ENCODE assay signal across 14 cellular contexts in the genomic region with DNA sequence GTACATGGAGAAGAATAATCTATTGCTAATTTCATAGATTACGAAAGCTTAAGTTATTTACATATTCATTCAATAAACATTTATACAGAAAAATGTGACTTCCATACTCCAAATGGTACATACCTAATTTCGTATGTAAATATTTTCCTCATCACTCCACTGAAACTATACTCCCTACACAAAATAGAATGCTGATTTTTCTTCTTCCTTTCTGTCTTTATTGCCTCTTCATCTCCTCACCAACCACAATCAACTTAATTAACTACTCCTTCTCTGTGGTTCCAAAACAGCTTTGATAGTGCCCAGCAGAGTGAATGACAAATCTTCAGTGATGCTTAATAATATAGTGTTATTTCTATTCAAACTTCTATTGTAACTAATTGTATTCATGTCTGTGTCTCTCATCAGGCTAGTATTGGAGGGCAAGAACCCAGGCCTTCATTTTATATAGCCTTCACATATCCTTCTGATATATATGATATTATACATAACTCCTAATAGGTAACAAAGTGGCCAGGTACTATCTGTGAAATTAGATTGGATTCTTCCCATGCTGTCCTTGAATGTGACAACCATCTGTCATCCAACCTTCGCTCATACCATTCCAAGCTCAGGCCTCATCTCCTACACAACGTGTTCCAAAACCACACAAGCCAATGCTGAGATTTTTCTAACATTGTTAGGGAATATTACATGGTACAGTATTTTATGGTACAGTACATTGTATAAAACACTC. TPM values are rescaled to one million over a fixed set of nuclear protein-coding genes. Genes with fewer than 3 reads are reported as not detected.
DNase-seq lines count a peak whose midpoint lies in the region; ATAC-seq and TF ChIP-seq lines count a peak whose summit lies in the region.
"Had no signal": no experiment of that assay in that cellular context is flagged by ENCODE, and none has a peak within 500 bp of the region (broad histone marks: within the 10 kb centered on the region; RNA-seq: fewer than 3 reads in every experiment).

No MANE protein-coding gene starts in this region.

- TF ChIP-seq CTCF in ascending aorta (IDR thresholded peaks at IDR 0.05), result no peak
- no peak for TF ChIP-seq CTCF in GM10248 (IDR thresholded peaks at IDR 0.05; ENCODE audit: control extremely low read depth, extremely low read depth, low read depth, missing control alignments)

- no peaks in the 10 kb centered on the region for H3K9me3 Mint-ChIP-seq in stimulated activated naive CD8-positive, alpha-beta T cell treated with anti-CD3 and anti-CD28 coated beads, Interleukin-15, Interleukin-2, amounts not matched to agents 100 ng/mL and 50 ng/mL, for 24 hours
- H3K9me3 Mint-ChIP-seq in stimulated activated naive CD8-positive, alpha-beta T cell treated with anti-CD3 and anti-CD28 coated beads, Interleukin-15, amount 100 ng/mL, for 72 hours, result no peaks in the 10 kb centered on the region

- peaks cover 13 to 23% of the 10 kb centered on the region in 2 donors for H3K4me1 ChIP-seq in ascending aorta
- peaks cover 53% of the 10 kb centered on the region for H3K4me1 ChIP-seq in muscle layer of colon (ENCODE audit: insufficient read depth, low read length)

- H3K4me3 Mint-ChIP-seq in stimulated activated naive CD8-positive, alpha-beta T cell treated with anti-CD3 and anti-CD28 coated beads, Interleukin-15, Interleukin-2, amounts not matched to agents 100 ng/mL and 50 ng/mL, for 24 hours, result no peak overlapping the region
- H3K4me3 Mint-ChIP-seq in stimulated activated naive CD8-positive, alpha-beta T cell treated with anti-CD3 and anti-CD28 coated beads, Interleukin-15, amount 100 ng/mL, for 72 hours, result no peak overlapping the region
- H3K4me3 Mint-ChIP-seq: activated naive CD8-positive, alpha-beta T cell treated with anti-CD3 and anti-CD28 coated beads, Interleukin-2, amount 10 ng/mL, durations not matched to agents 7 days and 5 days had no signal

- H3K4me1 Mint-ChIP-seq in stimulated activated naive CD8-positive, alpha-beta T cell treated with anti-CD3 and anti-CD28 coated beads, Interleukin-15, Interleukin-2, amounts not matched to agents 100 ng/mL and 50 ng/mL, for 24 hours (ENCODE audit: low read depth), result peaks cover 88% of the 10 kb centered on the region
- peaks cover 74% of the 10 kb centered on the region for H3K4me1 Mint-ChIP-seq in stimulated activated naive CD8-positive, alpha-beta T cell treated with anti-CD3 and anti-CD28 coated beads, Interleukin-15, amount 100 ng/mL, for 72 hours

- CTCF ChIA-PET in GM10248 (lab: Yijun Ruan, JAX), result interaction anchor here (1.3 to 3.0 kb wide), 4 partner anchors 9 to 25 kb away, joined by 3 to 12 read pairs (median 7); no protein-coding TSS in a partner anchor

- POLR2A ChIA-PET in GM10248 (lab: Yijun Ruan, JAX), result no interaction called here

- H3K9ac ChIP-seq in muscle layer of colon (ENCODE audit: low read length), result no peak overlapping the region

- H3K9me3 ChIP-seq in ascending aorta, result no peaks in the 10 kb centered on the region
- H3K9me3 ChIP-seq in muscle layer of colon (ENCODE audit: low read length), result no peaks in the 10 kb centered on the region
- H3K9me3 ChIP-seq: uterus had no signal

- peaks cover 15% of the 10 kb centered on the region for H3K36me3 Mint-ChIP-seq in stimulated activated naive CD8-positive, alpha-beta T cell treated with anti-CD3 and anti-CD28 coated beads, Interleukin-15, Interleukin-2, amounts not matched to agents 100 ng/mL and 50 ng/mL, for 24 hours (ENCODE audit: low read depth)

- no peaks in the 10 kb centered on the region for H3K36me3 ChIP-seq in ascending aorta
- H3K36me3 ChIP-seq in muscle layer of colon (ENCODE audit: insufficient read depth, low read length), result no peaks in the 10 kb centered on the region
- H3K36me3 ChIP-seq: uterus had no signal

- no peaks in the 10 kb centered on the region for H3K27me3 Mint-ChIP-seq in stimulated activated naive CD8-positive, alpha-beta T cell treated with anti-CD3 and anti-CD28 coated beads, Interleukin-15, Interleukin-2, amounts not matched to agents 100 ng/mL and 50 ng/mL, for 24 hours
- no peaks in the 10 kb centered on the region for H3K27me3 Mint-ChIP-seq in stimulated activated naive CD8-positive, alpha-beta T cell treated with anti-CD3 and anti-CD28 coated beads, Interleukin-15, amount 100 ng/mL, for 72 hours
- H3K27me3 Mint-ChIP-seq: activated naive CD8-positive, alpha-beta T cell treated with anti-CD3 and anti-CD28 coated beads, Interleukin-2, amount 10 ng/mL, durations not matched to agents 7 days and 5 days had no signal

- DNase-seq in stimulated activated naive CD8-positive, alpha-beta T cell treated with anti-CD3 and anti-CD28 coated beads, Interleukin-15, amount 100 ng/mL, for 72 hours, result no peak
- DNase-seq in ascending aorta (ENCODE audit: low spot score in 2 of 2), result no peak
- DNase-seq in NCI-H526 treated with DMSO at 0.1 percent for 48 hours (lab: John Stamatoyannopoulos, UW), result no peak
- no peak for DNase-seq in 8988T
- no peak for DNase-seq in GM10248 (ENCODE audit: extremely low spot score)
- DNase-seq: activated naive CD8-positive, alpha-beta T cell treated with anti-CD3 and anti-CD28 coated beads, Interleukin-2, amount 10 ng/mL, durations not matched to agents 7 days and 5 days; head of caudate nucleus; MM.1S; OCI-M1; T1000; uterus had no signal

- no peak for ATAC-seq in stimulated activated naive CD8-positive, alpha-beta T cell treated with anti-CD3 and anti-CD28 coated beads, Interleukin-15, amount 100 ng/mL, for 72 hours
- ATAC-seq in HG02884 (IDR thresholded peaks at IDR 0.05; ENCODE audit: unreplicated experiment), result no peak

- H3K4me3 ChIP-seq in ascending aorta, result peak overlapping the region in 1 of 2 donors; percentile 90
- H3K4me3 ChIP-seq in muscle layer of colon (ENCODE audit: low read depth in 1 of 2, low read length in 2 of 2), result no peak overlapping the region
- H3K4me3 ChIP-seq: uterus had no signal

- intact Hi-C loops in ascending aorta (cut with DNase I), result no loop called here

- peak overlapping the region; percentile 26 to 99 for H3K27ac ChIP-seq in ascending aorta
- H3K27ac ChIP-seq in muscle layer of colon (ENCODE audit: low read depth, low read length), result peak overlapping the region; percentile 12

- peak overlapping the region; percentile 56 for H3K27ac Mint-ChIP-seq in stimulated activated naive CD8-positive, alpha-beta T cell treated with anti-CD3 and anti-CD28 coated beads, Interleukin-15, Interleukin-2, amounts not matched to agents 100 ng/mL and 50 ng/mL, for 24 hours
- H3K27ac Mint-ChIP-seq in stimulated activated naive CD8-positive, alpha-beta T cell treated with anti-CD3 and anti-CD28 coated beads, Interleukin-15, amount 100 ng/mL, for 72 hours, result no peak overlapping the region
- H3K27ac Mint-ChIP-seq: activated naive CD8-positive, alpha-beta T cell treated with anti-CD3 and anti-CD28 coated beads, Interleukin-2, amount 10 ng/mL, durations not matched to agents 7 days and 5 days had no signal

- H3K27me3 ChIP-seq in ascending aorta, result no peaks in the 10 kb centered on the region
- no peaks in the 10 kb centered on the region for H3K27me3 ChIP-seq in muscle layer of colon (ENCODE audit: control insufficient read depth in 1 of 2, insufficient read depth in 2 of 2, low read length in 2 of 2)
- H3K27me3 ChIP-seq: uterus had no signal

RNA-seq across cellular contexts. Expression of a gene that starts 5.3 kb away (rescaled TPM):
- total RNA-seq in ascending aorta, result 569 TPM
